In genomic region chr9:127927457-127928231, GRCh38 we compare ENCODE assay signal across 1 cellular context.
TF ChIP-seq lines count a peak whose summit lies in the region.

No MANE protein-coding gene starts in this region.

TF ChIP-seq in IMR-90, 13 proteins besides CTCF, POLR2A, EP300 and RAD21:
- TF ChIP-seq BHLHE40 (IDR thresholded peaks at IDR 0.05; ENCODE audit: low read depth, low read length) (no peak), CHD1 (IDR thresholded peaks at IDR 0.05; ENCODE audit: low read depth, low read length) (no peak), NFE2L2 (IDR thresholded peaks at IDR 0.05; ENCODE audit: low read depth, low read length) (no peak), SMC3 (IDR thresholded peaks at IDR 0.05; ENCODE audit: low read depth, low read length) (no peak), ELK1 (IDR thresholded peaks at IDR 0.05; ENCODE audit: borderline replicate concordance, low read depth, low read length) (no peak), FOS (IDR thresholded peaks at IDR 0.05; ENCODE audit: low read depth, low read length) (no peak), USF2 (IDR thresholded peaks at IDR 0.05; ENCODE audit: low read depth, low read length) (no peak), CEBPB (IDR thresholded peaks at IDR 0.05; ENCODE audit: low read depth, low read length) (no peak), MXI1 (IDR thresholded peaks at IDR 0.05; ENCODE audit: borderline replicate concordance, low read depth, low read length) (no peak)
